In genomic region chr3:40237892-40238571, GRCh38 we compare ENCODE assay signal across 8 cellular contexts.
DNase-seq lines count a peak whose midpoint lies in the region; ATAC-seq lines count a peak whose summit lies in the region.

No MANE protein-coding gene starts in this region.

- ATAC-seq in sciatic nerve, result no peak
- no peak for ATAC-seq in activated naive CD4-positive, alpha-beta T cell treated with anti-CD3 and anti-CD28 coated beads, Interleukin-2, amount 50 U/mL, for 72 hours

- H3K36me3 Mint-ChIP-seq in activated naive CD4-positive, alpha-beta T cell treated with anti-CD3 and anti-CD28 coated beads, Interleukin-2, amount 50 U/mL, for 72 hours, result peaks cover 0 to 5% of the 10 kb centered on the region in 2 donors

- H3K27ac Mint-ChIP-seq in activated naive CD4-positive, alpha-beta T cell treated with anti-CD3 and anti-CD28 coated beads, Interleukin-2, amount 50 U/mL, for 72 hours, result no peak overlapping the region

- H3K27ac ChIP-seq in temporal lobe (ENCODE audit: low read depth, low read length), result peak overlapping the region; percentile 19

- no peaks in the 10 kb centered on the region for H3K9me3 Mint-ChIP-seq in activated naive CD4-positive, alpha-beta T cell treated with anti-CD3 and anti-CD28 coated beads, Interleukin-2, amount 50 U/mL, for 72 hours

- intact Hi-C loops in sciatic nerve (cut with DNase I), result no loop called here

- DNase-seq in HuH-7 (ENCODE audit: low spot score) (peak; percentile 16), dedifferentiated amniotic fluid mesenchymal stem cell (ENCODE audit: extremely low spot score) (peak; percentile 34), iPS-NIHi7 (ENCODE audit: extremely low spot score) (peak; percentile 72), sciatic nerve (ENCODE audit: low spot score) (no peak), amygdala (lab: John Stamatoyannopoulos, UW) (no peak), GF-D8 (lab: John Stamatoyannopoulos, UW) (no peak)
- DNase-seq in activated naive CD4-positive, alpha-beta T cell treated with anti-CD3 and anti-CD28 coated beads, Interleukin-2, amount 50 U/mL, for 72 hours (ENCODE audit: low spot score in 2 of 2), result no peak

Comparison
In these comparisons a context has a peak if more than half of its experiments do, and no peak if none do; other contexts are left out.
1. DNase-seq: peak in HuH-7 (single experiment), dedifferentiated amniotic fluid mesenchymal stem cell (single experiment) and iPS-NIHi7 (single experiment); none in sciatic nerve (single experiment), amygdala (0 of 56), GF-D8 (single experiment) and activated naive CD4-positive, alpha-beta T cell treated with anti-CD3 and anti-CD28 coated beads, Interleukin-2, amount 50 U/mL, for 72 hours (0 of 2).